Comparison of ENCODE assay signal across 8 cellular contexts in genomic region chr1:17922833-17923232, GRCh38.
DNase-seq lines count a peak whose midpoint lies in the region; ATAC-seq and TF ChIP-seq lines count a peak whose summit lies in the region.

No MANE protein-coding gene starts in this region.

- CTCF ChIA-PET in A673 (lab: Charles Lee) = interaction anchor here (0.6 to 1.9 kb wide), 6 partner anchors 178 to 785 kb away, joined by 4 to 12 read pairs (median 7); no protein-coding TSS in a partner anchor

- no peak for ATAC-seq in HG02763 (IDR thresholded peaks at IDR 0.05; ENCODE audit: unreplicated experiment)
- ATAC-seq in HG03354 (IDR thresholded peaks at IDR 0.05; ENCODE audit: poor library complexity, severe bottlenecking, unreplicated experiment) = no peak

- intact Hi-C loops in A673 (cut with micrococcal nuclease; ENCODE audit: unreplicated experiment) = loop anchor here (2.0 to 5.0 kb wide), 3 partner anchors 178 to 654 kb away; no protein-coding TSS in a partner anchor

- H3K36me3 ChIP-seq in A673 (ENCODE audit: insufficient read depth, low read length, poor library complexity, severe bottlenecking) = no peaks in the 10 kb centered on the region
- no peaks in the 10 kb centered on the region for H3K36me3 ChIP-seq in kidney epithelial cell (ENCODE audit: control insufficient read depth, insufficient read depth, low read length)

- H3K27me3 ChIP-seq in A673 (replicated peaks; ENCODE audit: insufficient read depth, low read depth, low read length, poor library complexity) = no peaks in the 10 kb centered on the region
- no peaks in the 10 kb centered on the region for H3K27me3 ChIP-seq in kidney epithelial cell (ENCODE audit: control insufficient read depth, insufficient read depth, low read length)

- POLR2A ChIA-PET in A673 (lab: Charles Lee; ENCODE audit: low non-redundant PET) = no interaction called here

- BruUV-seq in A673 (replicated peaks; lab: Mats Ljungman, UMichigan) = no TSS peak

- no peak overlapping the region for H3K27ac ChIP-seq in A673 (ENCODE audit: low read depth, low read length, poor library complexity, severe bottlenecking)

- TF ChIP-seq CTCF in A673 (conservative IDR thresholded peaks at IDR 0.05; ENCODE audit: low read depth, low read length) (peak; percentile 78), WI38 (IDR thresholded peaks at IDR 0.05; ENCODE audit: low read depth, low read length) (peak; percentile 46), kidney epithelial cell (IDR thresholded peaks at IDR 0.05; ENCODE audit: insufficient read depth, low read length, poor library complexity, severe bottlenecking) (peak; percentile 53)

- H3K4me3 ChIP-seq in A673 (ENCODE audit: low read depth, low read length, poor library complexity, severe bottlenecking) (no peak overlapping the region), WI38 (ENCODE audit: low read depth, low read length) (no peak overlapping the region), kidney epithelial cell (ENCODE audit: low read depth, low read length) (no peak overlapping the region)

- DNase-seq in A673 (ENCODE audit: low spot score) = peak; percentile 59
- peak; percentile 49 for DNase-seq in ELR (ENCODE audit: low read depth)
- DNase-seq in NCI-H1694 treated with DMSO at 0.1 percent for 48 hours (lab: John Stamatoyannopoulos, UW) = peak; percentile 69
- DNase-seq in kidney epithelial cell (ENCODE audit: low read depth) = no peak
- no peak for DNase-seq in NK-92 treated with Interleukin-12 subunit alpha and Interleukin-12 subunit beta, amount 100 ng/mL, for 24 hours (lab: John Stamatoyannopoulos, UW)

- H3K4me1 ChIP-seq in A673 (ENCODE audit: insufficient read depth, low read length, poor library complexity, severe bottlenecking) = no peaks in the 10 kb centered on the region

- no peaks in the 10 kb centered on the region for H3K9me3 ChIP-seq in A673 (ENCODE audit: low read depth, low read length, poor library complexity, severe bottlenecking)

Comparison
In these comparisons a context has a peak if more than half of its experiments do, and no peak if none do; other contexts are left out.
1. DNase-seq: peak in A673 (single experiment), ELR (single experiment) and NCI-H1694 treated with DMSO at 0.1 percent for 48 hours (single experiment); none in kidney epithelial cell (single experiment) and NK-92 treated with Interleukin-12 subunit alpha and Interleukin-12 subunit beta, amount 100 ng/mL, for 24 hours (single experiment).
2. Peak in every context shown above with its lines, with median percentiles within 50 percentile points of each other: CTCF ChIP-seq.